ENCODE assay signal across 14 cellular contexts in the genomic region with DNA sequence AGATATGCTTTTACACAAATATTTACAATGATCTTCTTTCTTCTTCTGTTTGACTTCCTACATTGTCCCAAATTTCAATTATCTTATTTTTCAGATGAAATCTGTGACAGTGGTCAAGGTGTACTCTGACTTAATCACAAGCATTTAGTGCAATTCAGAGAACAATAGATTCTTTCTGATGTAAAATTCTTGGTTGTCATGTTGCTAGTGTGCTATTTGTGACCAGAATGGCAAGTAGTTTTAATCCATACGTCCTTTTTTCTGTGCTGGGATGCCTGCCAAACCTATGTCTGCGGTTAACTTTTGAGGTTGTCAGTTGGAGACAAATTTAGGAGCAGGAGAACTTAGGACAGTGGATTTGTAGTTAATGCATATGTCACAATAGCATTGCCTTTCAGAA. TPM values are rescaled to one million over a fixed set of nuclear protein-coding genes. Genes with fewer than 3 reads are reported as not detected.
DNase-seq lines count a peak whose midpoint lies in the region; ATAC-seq and TF ChIP-seq lines count a peak whose summit lies in the region.
"Had no signal": no experiment of that assay in that cellular context is flagged by ENCODE, and none has a peak within 500 bp of the region (broad histone marks: within the 10 kb centered on the region; RNA-seq: fewer than 3 reads in every experiment).

No MANE protein-coding gene starts in this region.

- H4K20me1 ChIP-seq in PC-3 (ENCODE audit: low read length) = no peaks in the 10 kb centered on the region

- H3F3A ChIP-seq in PC-3 (ENCODE audit: low read length, unreplicated experiment) = no peaks in the 10 kb centered on the region

- no peak overlapping the region for H3K27ac ChIP-seq in PC-3 (ENCODE audit: low read length)
- H3K27ac ChIP-seq in upper lobe of left lung = no peak overlapping the region
- H3K27ac ChIP-seq: GM23248, ovary had no signal

- H3K36me3 ChIP-seq in PC-3 (ENCODE audit: low read depth, low read length) (no peaks in the 10 kb centered on the region), upper lobe of left lung (no peaks in the 10 kb centered on the region)
- H3K36me3 ChIP-seq: ovary had no signal

- H2AFZ ChIP-seq in PC-3 (ENCODE audit: low read length) = no peak overlapping the region
- H2AFZ ChIP-seq: GM23248 had no signal

- BruUV-seq in PC-3 (replicated peaks; lab: Mats Ljungman, UMichigan) = no TSS peak

- ATAC-seq in PC-3 (no peak; the same call in 1 of the 2 replicates), upper lobe of left lung (ENCODE audit: low FRiP score in 2 of 2) (no peak)

- H3K9me2 ChIP-seq in PC-3 (replicated peaks; ENCODE audit: low read length) = no peaks in the 10 kb centered on the region

- H3K4me1 ChIP-seq in PC-3 (ENCODE audit: insufficient read depth, low read length) = no peaks in the 10 kb centered on the region
- H3K4me1 ChIP-seq in upper lobe of left lung = no peaks in the 10 kb centered on the region

- in situ Hi-C loops in GM13977 (cut with MboI; ENCODE audit: low pct_unique_long_range_greater_than_20kb, low sequenced_read_pairs, unreplicated experiment) = no loop called here

- POLR2A ChIA-PET in PC-3 (lab: Charles Lee; ENCODE audit: unreplicated experiment) = no interaction called here

- H3K79me2 ChIP-seq in PC-3 (ENCODE audit: low read length) = no peaks in the 10 kb centered on the region

- no peak for TF ChIP-seq POLR2A in upper lobe of left lung (IDR thresholded peaks at IDR 0.05)

- CTCF ChIA-PET in PC-3 (lab: Charles Lee) = no interaction called here

- TF ChIP-seq EP300 in upper lobe of left lung (IDR thresholded peaks at IDR 0.05) = no peak

- DNase-seq in Ammon's horn (ENCODE audit: low spot score) (peak; percentile 31), Kasumi-1 (lab: John Stamatoyannopoulos, UW) (peak; percentile 71 to 78), PC-3 (peak; percentile 51), astrocyte of the hippocampus (ENCODE audit: low read depth, low spot score) (peak; percentile 66), NCI-H524 treated with DMSO at 0.1 percent for 48 hours (lab: John Stamatoyannopoulos, UW) (no peak), GM13977 (ENCODE audit: low spot score) (no peak), upper lobe of left lung (no peak)
- no peak for DNase-seq in stimulated activated CD4-positive, alpha-beta T cell treated with anti-CD3 and anti-CD28 coated beads, Interleukin-2, amount 100 ng/mL, for 48 hours
- DNase-seq: activated CD4-positive, alpha-beta T cell treated with anti-CD3 and anti-CD28 coated beads, Interleukin-2, amount 10 ng/mL, durations not matched to agents 24 days and 14 days; activated naive CD8-positive, alpha-beta T cell treated with anti-CD3 and anti-CD28 coated beads, Interleukin-2, amount 10 ng/mL, durations not matched to agents 7 days and 5 days; GM23248; NCI-H1436 treated with DMSO at 0.1 percent for 48 hours; ovary; T-helper 2 cell had no signal

- TF ChIP-seq CTCF in PC-3 (conservative IDR thresholded peaks at IDR 0.05; ENCODE audit: low read depth, low read length) = no peak
- no peak for TF ChIP-seq CTCF in GM13977 (IDR thresholded peaks at IDR 0.05; ENCODE audit: extremely low read depth, insufficient read depth, missing control alignments)
- no peak for TF ChIP-seq CTCF in upper lobe of left lung (IDR thresholded peaks at IDR 0.05)

- H3K4me2 ChIP-seq in PC-3 (ENCODE audit: low read length) = no peak overlapping the region

- WGBS in upper lobe of left lung, 2 donors = 18 to 32% methylated on average over 2 of the region's 2 CpGs

- H3K9me3 ChIP-seq in PC-3 (ENCODE audit: low read length) = no peaks in the 10 kb centered on the region; the same call in 1 of the 2 replicates
- no peaks in the 10 kb centered on the region for H3K9me3 ChIP-seq in upper lobe of left lung
- H3K9me3 ChIP-seq: ovary had no signal

- intact Hi-C loops in PC-3 (cut with micrococcal nuclease) = no loop called here

- H3K27me3 ChIP-seq in PC-3 (ENCODE audit: low read length) = no peaks in the 10 kb centered on the region
- H3K27me3 ChIP-seq in upper lobe of left lung = no peaks in the 10 kb centered on the region
- H3K27me3 ChIP-seq: ovary had no signal

- H3K9ac ChIP-seq in PC-3 (ENCODE audit: low read length) = no peak overlapping the region
- H3K9ac ChIP-seq: GM23248 had no signal

- no peak overlapping the region for H3K4me3 ChIP-seq in PC-3 (ENCODE audit: low read length)
- H3K4me3 ChIP-seq in upper lobe of left lung = no peak overlapping the region
- H3K4me3 ChIP-seq: GM23248, ovary had no signal

RNA-seq across cellular contexts. Expression of gene NCAM2, which starts 30.9 kb away (rescaled TPM):
- total RNA-seq in PC-3 (2014; rRNA removed) = 0.12 and 2.4 TPM in 2 replicates
- 1 to 10 TPM; 2.0 to 8.6 (median 2.9) TPM for total RNA-seq in upper lobe of left lung
- total RNA-seq: activated CD4-positive, alpha-beta T cell treated with anti-CD3 and anti-CD28 coated beads, Interleukin-2, amount 10 ng/mL, durations not matched to agents 24 days and 14 days; activated naive CD8-positive, alpha-beta T cell treated with anti-CD3 and anti-CD28 coated beads, Interleukin-2, amount 10 ng/mL, durations not matched to agents 7 days and 5 days had no signal

Comparison
In these comparisons a context has a peak if more than half of its experiments do, and no peak if none do; other contexts are left out.
1. DNase-seq: peak in Ammon's horn (single experiment), Kasumi-1 (2 of 2), PC-3 (single experiment) and astrocyte of the hippocampus (single experiment); none in NCI-H524 treated with DMSO at 0.1 percent for 48 hours (single experiment), GM13977 (single experiment), upper lobe of left lung (0 of 2) and stimulated activated CD4-positive, alpha-beta T cell treated with anti-CD3 and anti-CD28 coated beads, Interleukin-2, amount 100 ng/mL, for 48 hours (0 of 2).